ENCODE assay signal across 8 cellular contexts in genomic region chr10:95374597-95375209, GRCh38.
DNase-seq lines count a peak whose midpoint lies in the region; ATAC-seq and TF ChIP-seq lines count a peak whose summit lies in the region.

No MANE protein-coding gene starts in this region.

- ATAC-seq in GM18907 (IDR thresholded peaks at IDR 0.05; ENCODE audit: unreplicated experiment) (peak; percentile 86), HG03159 (IDR thresholded peaks at IDR 0.05; ENCODE audit: unreplicated experiment) (peak; percentile 87)
- peak; percentile 98 to 99 for ATAC-seq in stimulated activated naive B cell treated with anti-CD40 and anti-IgM and Interleukin-4, amounts not matched to agents 10 μg/mL and 1 μg/mL and 100 μg/mL, for 72 hours (replicated peaks)

- H3K9me3 Mint-ChIP-seq in endothelial cell (ENCODE audit: unreplicated experiment) (no peaks in the 10 kb centered on the region), mesothelial cell of epicardium (no peaks in the 10 kb centered on the region)
- H3K9me3 Mint-ChIP-seq in stimulated activated naive B cell treated with anti-CD40 and anti-IgM and Interleukin-4, amounts not matched to agents 10 μg/mL and 1 μg/mL and 100 μg/mL, for 72 hours, result peaks cover 0 to 4% of the 10 kb centered on the region in 2 donors

- H3K27ac Mint-ChIP-seq in endothelial cell (ENCODE audit: unreplicated experiment) (no peak overlapping the region), mesothelial cell of epicardium (no peak overlapping the region)
- H3K27ac Mint-ChIP-seq in stimulated activated naive B cell treated with anti-CD40 and anti-IgM and Interleukin-4, amounts not matched to agents 10 μg/mL and 1 μg/mL and 100 μg/mL, for 72 hours, result no peak overlapping the region

- TF ChIP-seq CTCF in endothelial cell (IDR thresholded peaks at IDR 0.05; ENCODE audit: unreplicated experiment) (peak; percentile 97), mesothelial cell of epicardium (IDR thresholded peaks at IDR 0.05; ENCODE audit: unreplicated experiment) (peak; percentile 78)

- DNase-seq in CD1c-positive myeloid dendritic cell (ENCODE audit: extremely low spot score), result peak; percentile 90
- peak; percentile 39 for DNase-seq in NCI-H2227 treated with DMSO at 0.1 percent for 48 hours (lab: John Stamatoyannopoulos, UW)
- DNase-seq in activated CD4-positive, CD25-positive, alpha-beta regulatory T cell treated with anti-CD3 and anti-CD28 coated beads, Interleukin-2, amount 50 U/mL, for 16 hours (ENCODE audit: low read depth, low spot score), result peak; percentile 8
- peak; percentile 81 for DNase-seq in endothelial cell (ENCODE audit: low spot score)
- DNase-seq in mesothelial cell of epicardium (ENCODE audit: low spot score in 2 of 2, unreplicated experiment in 2 of 2), result peak in 1 of 2 experiments; percentile 69
- peak; percentile 41 for DNase-seq in stimulated activated naive B cell treated with anti-CD40 and anti-IgM and Interleukin-4, amounts not matched to agents 10 μg/mL and 1 μg/mL and 100 μg/mL, for 72 hours

- H3K36me3 Mint-ChIP-seq in endothelial cell (ENCODE audit: low read depth, unreplicated experiment) (peaks cover 34% of the 10 kb centered on the region), mesothelial cell of epicardium (no peaks in the 10 kb centered on the region)
- H3K36me3 Mint-ChIP-seq in stimulated activated naive B cell treated with anti-CD40 and anti-IgM and Interleukin-4, amounts not matched to agents 10 μg/mL and 1 μg/mL and 100 μg/mL, for 72 hours, result no peaks in the 10 kb centered on the region

- H3K4me1 Mint-ChIP-seq in endothelial cell (ENCODE audit: unreplicated experiment) (peaks cover 24% of the 10 kb centered on the region), mesothelial cell of epicardium (no peaks in the 10 kb centered on the region)
- H3K4me1 Mint-ChIP-seq in stimulated activated naive B cell treated with anti-CD40 and anti-IgM and Interleukin-4, amounts not matched to agents 10 μg/mL and 1 μg/mL and 100 μg/mL, for 72 hours, result peaks cover 0 to 2% of the 10 kb centered on the region in 2 donors

- H3K4me3 Mint-ChIP-seq in endothelial cell (ENCODE audit: unreplicated experiment), result peak overlapping the region; percentile 8
- no peak overlapping the region for H3K4me3 Mint-ChIP-seq in mesothelial cell of epicardium
- H3K4me3 Mint-ChIP-seq in stimulated activated naive B cell treated with anti-CD40 and anti-IgM and Interleukin-4, amounts not matched to agents 10 μg/mL and 1 μg/mL and 100 μg/mL, for 72 hours, result no peak overlapping the region

- no peaks in the 10 kb centered on the region for H3K27me3 Mint-ChIP-seq in endothelial cell (ENCODE audit: unreplicated experiment)
- peaks cover 3% of the 10 kb centered on the region for H3K27me3 Mint-ChIP-seq in mesothelial cell of epicardium (ENCODE audit: low read depth)
- peaks cover 25% of the 10 kb centered on the region in 2 donors for H3K27me3 Mint-ChIP-seq in stimulated activated naive B cell treated with anti-CD40 and anti-IgM and Interleukin-4, amounts not matched to agents 10 μg/mL and 1 μg/mL and 100 μg/mL, for 72 hours
